ENCODE assay signal across 28 cellular contexts in the genomic region with DNA sequence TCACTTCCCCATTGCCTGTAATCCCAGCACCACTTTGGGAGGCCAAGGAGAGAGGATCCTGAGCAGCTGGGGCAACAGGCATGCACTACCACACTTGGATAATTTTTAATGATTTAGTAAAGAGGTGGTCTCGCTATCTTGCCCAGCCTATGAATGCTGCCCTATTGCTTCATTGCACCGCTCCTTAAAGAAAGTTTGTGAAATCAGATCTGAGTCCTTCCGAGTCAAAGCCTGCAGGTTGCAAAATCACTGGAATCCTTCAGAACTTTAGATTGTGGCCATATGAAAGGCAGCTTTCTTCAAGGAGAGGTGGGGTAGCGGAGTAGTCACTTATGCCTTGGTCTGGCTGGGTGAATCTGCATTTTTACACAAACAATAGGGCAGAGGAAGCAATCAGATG.
"Had no signal": no experiment of that assay in that cellular context is flagged by ENCODE, and none has a peak within 500 bp of the region (broad histone marks: within the 10 kb centered on the region; RNA-seq: fewer than 3 reads in every experiment).

No MANE protein-coding gene starts in this region.

- H3K27ac ChIP-seq: SJCRH30, WERI-Rb-1 had no signal

- H3K27me3 ChIP-seq: SJCRH30 had no signal

- H3K9ac ChIP-seq: SK-N-SH had no signal

- H3K4me3 ChIP-seq: SJCRH30 had no signal

- H3K27ac Mint-ChIP-seq: activated CD8-positive, alpha-beta T cell treated with anti-CD3 and anti-CD28 coated beads, Interleukin-2, amount 10 ng/mL, durations not matched to agents 7 days and 5 days; activated naive CD4-positive, alpha-beta T cell treated with anti-CD3 and anti-CD28 coated beads, Interleukin-2, amount 50 U/mL, for 24 hours; activated naive CD8-positive, alpha-beta T cell treated with anti-CD3 and anti-CD28 coated beads, Interleukin-2, amount 50 U/mL, for 24 hours; activated T-helper 1 cell treated with anti-CD3 and anti-CD28 coated beads, Interleukin-12 subunit alpha, Interleukin-12 subunit beta, Interleukin-2, Interleukin-4 antibody, amounts not matched to agents 30 ng/mL and 10 ng/mL and 1 ng/mL, durations not matched to agents 14 hours and 24 hours and 36 hours had no signal

- H3K4me3 Mint-ChIP-seq: activated CD8-positive, alpha-beta T cell treated with anti-CD3 and anti-CD28 coated beads, Interleukin-2, amount 10 ng/mL, durations not matched to agents 7 days and 5 days; activated naive CD4-positive, alpha-beta T cell treated with anti-CD3 and anti-CD28 coated beads, Interleukin-2, amount 50 U/mL, for 24 hours; activated naive CD8-positive, alpha-beta T cell treated with anti-CD3 and anti-CD28 coated beads, Interleukin-2, amount 50 U/mL, for 24 hours; activated T-helper 1 cell treated with anti-CD3 and anti-CD28 coated beads, Interleukin-12 subunit alpha, Interleukin-12 subunit beta, Interleukin-2, Interleukin-4 antibody, amounts not matched to agents 30 ng/mL and 10 ng/mL and 1 ng/mL, durations not matched to agents 14 hours and 24 hours and 36 hours had no signal

- H3K36me3 ChIP-seq: SJCRH30, WERI-Rb-1 had no signal

- H3K27me3 Mint-ChIP-seq: activated naive CD4-positive, alpha-beta T cell treated with anti-CD3 and anti-CD28 coated beads, Interleukin-2, amount 50 U/mL, for 24 hours had no signal

- H3K9me3 ChIP-seq: SJCRH30, SK-N-SH had no signal

- DNase-seq: activated CD4-positive, alpha-beta T cell treated with anti-CD3 and anti-CD28 coated beads for 4 hours; activated CD4-positive, alpha-beta T cell treated with anti-CD3 and anti-CD28 coated beads, Interleukin-2, amount 50 U/mL, for 4 hours; activated CD8-positive, alpha-beta memory T cell treated with anti-CD3 and anti-CD28 coated beads, Interleukin-2, amount 50 U/mL, for 48 hours; activated CD8-positive, alpha-beta T cell treated with anti-CD3 and anti-CD28 coated beads, Interleukin-2, amount 10 ng/mL, durations not matched to agents 7 days and 5 days; activated effector memory CD4-positive, alpha-beta T cell treated with Interleukin-2 at 50 U/mL for 16 hours; activated naive CD4-positive, alpha-beta T cell; activated naive CD8-positive, alpha-beta T cell treated with anti-CD3 and anti-CD28 coated beads, Interleukin-2, amount 50 U/mL, for 24 hours; activated T-cell treated with anti-CD3 and anti-CD28 coated beads, Interleukin-2, amount 50 U/mL, for 1 hour; cerebellar nuclear complex; KBM-7; NCI-H1105; NCI-H1436; NCI-H187; NCI-H2081; NCI-H2171 treated with DMSO at 0.1 percent for 48 hours; NCI-H345; NCI-H510A; NCI-H526 treated with DMSO at 0.1 percent for 48 hours; NCI-H82; RPMI8226; SJCRH30; SK-N-SH; T-helper 1 cell; WERI-Rb-1 had no signal

- FAIRE-seq: colon had no signal

- H3K4me2 ChIP-seq: SK-N-SH had no signal

- H3K9me3 Mint-ChIP-seq: activated naive CD4-positive, alpha-beta T cell treated with anti-CD3 and anti-CD28 coated beads, Interleukin-2, amount 50 U/mL, for 24 hours; activated naive CD8-positive, alpha-beta T cell treated with anti-CD3 and anti-CD28 coated beads, Interleukin-2, amount 50 U/mL, for 24 hours; activated T-helper 1 cell treated with anti-CD3 and anti-CD28 coated beads, Interleukin-12 subunit alpha, Interleukin-12 subunit beta, Interleukin-2, Interleukin-4 antibody, amounts not matched to agents 30 ng/mL and 10 ng/mL and 1 ng/mL, durations not matched to agents 14 hours and 24 hours and 36 hours had no signal

- ATAC-seq: activated CD8-positive, alpha-beta T cell treated with anti-CD3 and anti-CD28 coated beads, Interleukin-2, amount 10 ng/mL, durations not matched to agents 7 days and 5 days; activated naive CD8-positive, alpha-beta T cell treated with anti-CD3 and anti-CD28 coated beads, Interleukin-2, amount 50 U/mL, for 24 hours; Right ventricle myocardium inferior had no signal
